1 cellular context compared by ENCODE assay signal in genomic region chr21:16079830-16080229, GRCh38.
TF ChIP-seq lines count a peak whose summit lies in the region.

No MANE protein-coding gene starts in this region.

TF ChIP-seq in SK-N-SH, 30 proteins besides CTCF, POLR2A, EP300 and RAD21 (continued from another document):
- TF ChIP-seq PBX3 (IDR thresholded peaks at IDR 0.05) (no peak), JUND (IDR thresholded peaks at IDR 0.05) (no peak), FOXM1 (IDR thresholded peaks at IDR 0.05; ENCODE audit: low read depth) (no peak), USF1 (IDR thresholded peaks at IDR 0.05; ENCODE audit: borderline replicate concordance, low read depth) (no peak)
TF ChIP-seq in SK-N-SH: peak in this region for 0.
